1 cellular context compared by ENCODE assay signal in the genomic region with DNA sequence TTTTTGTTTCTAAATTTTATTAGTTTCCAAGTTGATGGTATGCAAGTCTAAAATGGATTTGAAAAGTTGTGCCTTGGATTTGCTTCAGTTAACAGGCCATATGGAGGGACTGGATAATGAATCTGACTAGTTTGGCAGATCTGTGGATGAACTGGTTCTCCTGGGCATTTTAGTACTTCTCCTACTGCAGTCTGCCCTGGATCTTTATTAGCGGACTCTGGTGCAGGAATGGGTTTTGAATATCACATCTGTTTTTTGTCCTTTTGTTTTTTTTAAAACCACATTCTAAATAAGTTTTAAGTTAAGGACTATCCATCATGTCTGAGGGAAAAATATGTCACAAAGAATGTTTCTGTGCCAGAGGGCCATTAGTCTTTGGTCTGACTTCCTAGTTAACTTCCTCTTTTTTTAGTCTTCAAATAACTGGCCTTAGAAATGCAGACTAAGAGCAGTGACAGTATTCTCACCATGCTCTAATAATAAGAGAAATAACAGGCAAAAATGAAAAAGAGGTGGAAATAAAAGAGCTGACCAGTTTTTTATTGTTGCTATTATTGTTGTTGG.
TF ChIP-seq lines count a peak whose summit lies in the region.

No MANE protein-coding gene starts in this region.

TF ChIP-seq in K562, 482 proteins besides CTCF, POLR2A, EP300 and RAD21 (continued from another document):
- TF ChIP-seq CUX1 (CRISPR knock-in tag; IDR thresholded peaks at IDR 0.05) (no peak), SMARCE1 (IDR thresholded peaks at IDR 0.05) (peak; percentile 15; the same call in 1 of the 2 replicates), ZFP30 (CRISPR knock-in tag; IDR thresholded peaks at IDR 0.05; ENCODE audit: borderline replicate concordance) (no peak)
- TF ChIP-seq, protein P1, sequence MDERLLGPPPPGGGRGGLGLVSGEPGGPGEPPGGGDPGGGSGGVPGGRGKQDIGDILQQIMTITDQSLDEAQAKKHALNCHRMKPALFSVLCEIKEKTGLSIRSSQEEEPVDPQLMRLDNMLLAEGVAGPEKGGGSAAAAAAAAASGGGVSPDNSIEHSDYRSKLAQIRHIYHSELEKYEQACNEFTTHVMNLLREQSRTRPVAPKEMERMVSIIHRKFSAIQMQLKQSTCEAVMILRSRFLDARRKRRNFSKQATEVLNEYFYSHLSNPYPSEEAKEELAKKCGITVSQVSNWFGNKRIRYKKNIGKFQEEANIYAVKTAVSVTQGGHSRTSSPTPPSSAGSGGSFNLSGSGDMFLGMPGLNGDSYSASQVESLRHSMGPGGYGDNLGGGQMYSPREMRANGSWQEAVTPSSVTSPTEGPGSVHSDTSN (CRISPR knock-in tag; IDR thresholded peaks at IDR 0.05; ENCODE audit: low read depth) = no peak
- TF ChIP-seq, protein P1 (tag; conservative IDR thresholded peaks at IDR 0.05; ENCODE audit: low read depth) = peak; percentile 93
